In genomic region chr2:205220559-205220958, GRCh38 we compare ENCODE assay signal across 9 cellular contexts.
"Had no signal": no experiment of that assay in that cellular context is flagged by ENCODE, and none has a peak within 500 bp of the region (broad histone marks: within the 10 kb centered on the region; RNA-seq: fewer than 3 reads in every experiment).

No MANE protein-coding gene starts in this region.

- H3K27ac ChIP-seq: GM23248, HL-60 had no signal

- ATAC-seq: K562 had no signal

- FAIRE-seq: H54, K562 had no signal

- H3K4me3 ChIP-seq: GM23248, K562 had no signal

- DNase-seq: GM23248, GOT3, H9, HCEC 1CT, IMR-90, KG1 had no signal

- H2AFZ ChIP-seq: GM23248 had no signal

- H3K9ac ChIP-seq: GM23248 had no signal
